Comparison of ENCODE assay signal across 6 cellular contexts in genomic region chr6:47908271-47908670, GRCh38.
"Had no signal": no experiment of that assay in that cellular context is flagged by ENCODE, and none has a peak within 500 bp of the region (broad histone marks: within the 10 kb centered on the region; RNA-seq: fewer than 3 reads in every experiment).

No MANE protein-coding gene starts in this region.

- H3K4me1 Mint-ChIP-seq: H9 had no signal

- H2AFZ ChIP-seq: GM23248 had no signal

- ATAC-seq: K562 had no signal

- H3K9me3 Mint-ChIP-seq: H9 had no signal

- H3K4me3 Mint-ChIP-seq: H9 had no signal

- H3K27ac Mint-ChIP-seq: H9 had no signal

- H3K4me3 ChIP-seq: GM23248, K562 had no signal

- H3K27ac ChIP-seq: GM23248 had no signal

- DNase-seq: GM23248, H9, HCEC 1CT, IMR-90, KG1 had no signal
